1 cellular context compared by ENCODE assay signal in the genomic region with DNA sequence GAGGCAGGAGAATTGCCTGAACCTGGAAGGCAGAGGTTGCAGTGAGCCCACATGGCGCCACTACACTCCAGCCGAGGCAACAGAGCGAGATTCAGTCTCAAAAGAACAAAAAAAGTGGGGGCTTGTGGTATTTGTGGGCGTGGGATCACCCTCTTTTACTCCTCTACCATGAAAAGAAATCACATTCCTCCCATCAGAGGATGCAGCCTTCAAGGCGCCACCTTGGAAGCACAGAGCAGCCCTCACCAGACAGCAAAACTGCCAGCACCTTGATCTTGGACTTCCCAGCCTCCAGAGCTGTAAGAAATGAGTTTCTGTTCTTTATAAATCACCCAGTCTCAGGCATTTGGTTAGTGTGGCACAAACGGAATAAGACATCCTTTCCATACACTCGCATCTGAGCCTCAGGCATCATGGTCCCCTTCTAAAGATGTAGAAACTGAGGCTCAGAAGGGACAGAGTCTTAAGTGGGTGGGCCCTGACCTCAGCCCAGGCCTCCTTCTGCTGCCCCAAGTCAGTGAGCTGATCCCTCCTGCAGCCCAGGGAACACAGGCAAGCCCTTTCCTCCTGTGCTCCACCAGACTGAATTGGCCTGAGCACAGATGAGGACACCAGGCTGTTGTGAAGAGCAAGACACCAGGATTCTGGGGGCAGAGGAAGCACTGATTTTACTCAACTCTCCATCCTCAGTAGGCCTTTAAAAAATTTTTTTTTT.
TF ChIP-seq lines count a peak whose summit lies in the region.

No MANE protein-coding gene starts in this region.

TF ChIP-seq in H1, 55 proteins besides CTCF, POLR2A, EP300 and RAD21 (continued from another document):
- TF ChIP-seq RFX5 (IDR thresholded peaks at IDR 0.05; ENCODE audit: borderline replicate concordance, low read depth, low read length) (no peak), BRCA1 (IDR thresholded peaks at IDR 0.05; ENCODE audit: low read depth, low read length) (no peak)
